15 cellular contexts compared by ENCODE assay signal in the genomic region with DNA sequence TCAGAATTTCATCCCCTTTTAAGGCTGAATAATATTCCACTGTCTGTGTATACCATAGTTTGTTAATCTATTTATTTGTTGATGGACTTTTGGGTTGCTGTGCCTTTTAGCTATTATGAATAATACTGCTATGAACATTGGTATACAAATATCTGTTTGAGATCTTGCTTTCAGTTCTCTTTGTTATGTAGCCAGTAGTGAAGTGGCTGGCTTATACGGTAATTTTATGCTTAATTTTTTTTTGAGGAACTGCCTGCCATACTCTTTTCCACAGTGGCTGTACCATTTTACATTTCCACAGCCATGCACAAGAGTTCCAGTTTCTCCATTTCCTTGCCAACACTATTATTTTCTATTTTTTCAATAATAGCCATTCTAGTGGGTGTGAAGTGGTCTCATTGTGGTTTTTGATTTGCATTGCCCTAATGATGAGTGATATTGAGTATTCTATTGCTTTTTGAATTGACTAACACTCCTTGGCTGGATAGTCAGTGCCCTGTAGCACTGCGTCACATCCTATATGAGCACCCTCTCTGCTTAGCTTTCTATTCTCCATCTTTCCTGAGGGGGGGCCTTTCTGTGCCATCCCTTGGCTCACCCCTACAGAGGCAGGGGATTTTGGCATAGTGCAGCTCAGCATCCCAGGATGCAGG. TPM values are rescaled to one million over a fixed set of nuclear protein-coding genes. Genes with fewer than 3 reads are reported as not detected.
DNase-seq lines count a peak whose midpoint lies in the region; ATAC-seq lines count a peak whose summit lies in the region.
"Had no signal": no experiment of that assay in that cellular context is flagged by ENCODE, and none has a peak within 500 bp of the region (broad histone marks: within the 10 kb centered on the region; RNA-seq: fewer than 3 reads in every experiment).

No MANE protein-coding gene starts in this region.

- no peak overlapping the region for H3K27ac Mint-ChIP-seq in activated CD4-positive, alpha-beta T cell treated with anti-CD3 and anti-CD28 coated beads, Interleukin-2, amount 10 ng/mL, durations not matched to agents 7 days and 5 days

- peak; percentile 83 for ATAC-seq in GM18502 (IDR thresholded peaks at IDR 0.05; ENCODE audit: poor library complexity, unreplicated experiment)
- peak; percentile 38 for ATAC-seq in GM19467 (IDR thresholded peaks at IDR 0.05; ENCODE audit: unreplicated experiment)
- peak; percentile 65 for ATAC-seq in HG02852 (IDR thresholded peaks at IDR 0.05; ENCODE audit: unreplicated experiment)
- peak; percentile 59 for ATAC-seq in HG03469 (IDR thresholded peaks at IDR 0.05; ENCODE audit: unreplicated experiment)

- no peaks in the 10 kb centered on the region for H3K4me1 Mint-ChIP-seq in activated CD4-positive, alpha-beta T cell treated with anti-CD3 and anti-CD28 coated beads, Interleukin-2, amount 10 ng/mL, durations not matched to agents 7 days and 5 days

- POLR2A ChIA-PET in activated CD4-positive, alpha-beta T cell treated with anti-CD3 and anti-CD28 coated beads, Interleukin-2, amount 10 ng/mL, durations not matched to agents 7 days and 5 days (lab: Charles Lee), result no interaction called here

- peaks cover 4% of the 10 kb centered on the region for H3K27me3 Mint-ChIP-seq in activated CD4-positive, alpha-beta T cell treated with anti-CD3 and anti-CD28 coated beads, Interleukin-2, amount 10 ng/mL, durations not matched to agents 7 days and 5 days

- no peaks in the 10 kb centered on the region for H3K9me3 Mint-ChIP-seq in activated CD4-positive, alpha-beta T cell treated with anti-CD3 and anti-CD28 coated beads, Interleukin-2, amount 10 ng/mL, durations not matched to agents 7 days and 5 days

- no peak overlapping the region for H3K4me3 Mint-ChIP-seq in activated CD4-positive, alpha-beta T cell treated with anti-CD3 and anti-CD28 coated beads, Interleukin-2, amount 10 ng/mL, durations not matched to agents 7 days and 5 days

- DNase-seq in NCI-H1930 (lab: John Stamatoyannopoulos, UW), result no peak
- no peak for DNase-seq in activated CD4-positive, alpha-beta T cell treated with anti-CD3 and anti-CD28 coated beads, Interleukin-2, amount 50 U/mL, for 4 hours
- no peak for DNase-seq in H4 (ENCODE audit: low spot score)
- no peak for DNase-seq in activated CD4-positive, alpha-beta T cell treated with anti-CD3 and anti-CD28 coated beads, Interleukin-2, amount 10 ng/mL, durations not matched to agents 7 days and 5 days
- DNase-seq: colonic mucosa; DMS53; mesenchymal stem cell; NCI-H524 treated with DMSO at 0.1 percent for 48 hours; ovary; SHP77; stimulated activated CD4-positive, alpha-beta T cell treated with anti-CD3 and anti-CD28 coated beads, Interleukin-15, amount 100 ng/mL, for 24 hours had no signal

- CTCF ChIA-PET in activated CD4-positive, alpha-beta T cell treated with anti-CD3 and anti-CD28 coated beads, Interleukin-2, amount 10 ng/mL, durations not matched to agents 7 days and 5 days (lab: Charles Lee), result no interaction called here

- H3K36me3 Mint-ChIP-seq in activated CD4-positive, alpha-beta T cell treated with anti-CD3 and anti-CD28 coated beads, Interleukin-2, amount 10 ng/mL, durations not matched to agents 7 days and 5 days (ENCODE audit: low read depth), result no peaks in the 10 kb centered on the region

RNA-seq across cellular contexts. Expression of a gene that starts 29.4 kb away (rescaled TPM):
- 0.85 and 2.4 TPM in 2 replicates for total RNA-seq in H4 (2014; rRNA removed; shearing (Covaris generic))
- total RNA-seq in activated CD4-positive, alpha-beta T cell treated with anti-CD3 and anti-CD28 coated beads, Interleukin-2, amount 10 ng/mL, durations not matched to agents 7 days and 5 days, result under 1 TPM; 0.60 to 0.69 TPM
